33 cellular contexts compared by ENCODE assay signal in the genomic region with DNA sequence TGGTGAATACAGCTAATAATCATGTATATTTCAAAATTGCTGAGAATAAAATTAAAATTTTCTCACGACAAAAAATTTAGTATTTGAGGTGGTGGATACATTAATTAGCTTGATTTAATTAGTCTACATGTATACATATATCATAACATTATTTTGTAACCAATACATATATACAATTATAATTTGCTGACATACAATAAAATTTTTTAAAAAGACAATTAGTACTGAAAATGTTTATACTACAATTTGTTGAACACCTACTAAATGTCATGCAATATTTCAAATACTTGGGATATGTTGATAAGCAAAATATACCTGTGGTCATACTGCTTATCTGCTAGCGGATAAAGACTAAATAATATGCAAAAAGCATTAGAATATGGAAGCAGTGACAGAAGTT.
"Had no signal": no experiment of that assay in that cellular context is flagged by ENCODE, and none has a peak within 500 bp of the region (broad histone marks: within the 10 kb centered on the region; RNA-seq: fewer than 3 reads in every experiment).

No MANE protein-coding gene starts in this region.

- FAIRE-seq: astrocyte, TTC549 had no signal

- DNase-seq: activated B cell treated with CpG ODN at 0.5 μM for 24 hours; activated CD4-positive, alpha-beta memory T cell treated with anti-CD3 and anti-CD28 coated beads for 36 hours; activated CD4-positive, alpha-beta T cell treated with anti-CD3 and anti-CD28 coated beads for 4 hours; activated CD4-positive, alpha-beta T cell treated with anti-CD3 and anti-CD28 coated beads, Interleukin-2, amount 10 ng/mL, durations not matched to agents 24 days and 14 days; activated CD4-positive, alpha-beta T cell treated with anti-CD3 and anti-CD28 coated beads, Interleukin-2, amount 50 U/mL, for 1 hour; activated CD4-positive, alpha-beta T cell treated with anti-CD3 and anti-CD28 coated beads, Interleukin-2, amount 50 U/mL, for 4 hours; activated CD4-positive, CD25-positive, alpha-beta regulatory T cell treated with anti-CD3 and anti-CD28 coated beads, Interleukin-2, amount 50 U/mL, for 72 hours; activated CD8-positive, alpha-beta memory T cell treated with anti-CD3 and anti-CD28 coated beads, Interleukin-2, amount 50 U/mL, for 4 hours; activated CD8-positive, alpha-beta T cell treated with anti-CD3 and anti-CD28 coated beads for 36 hours; activated effector memory CD4-positive, alpha-beta T cell treated with anti-CD3 and anti-CD28 coated beads, Interleukin-2, amount 50 U/mL, for 16 hours; activated gamma-delta T cell treated with Interleukin-2 at 50 U/mL for 16 hours; activated naive CD4-positive, alpha-beta T cell; activated naive CD4-positive, alpha-beta T cell treated with anti-CD3 and anti-CD28 coated beads for 36 hours; activated naive CD4-positive, alpha-beta T cell treated with anti-CD3 and anti-CD28 coated beads, Interleukin-2, amount 50 U/mL, for 16 hours; activated naive CD8-positive, alpha-beta T cell treated with anti-CD3 and anti-CD28 coated beads for 36 hours; activated T-cell treated with anti-CD3 and anti-CD28 coated beads for 4 hours; activated T-cell treated with anti-CD3 and anti-CD28 coated beads, Interleukin-2, amount 50 U/mL, for 1 hour; activated T-cell treated with anti-CD3 and anti-CD28 coated beads, Interleukin-2, amount 50 U/mL, for 4 hours; activated T-cell treated with anti-CD3 and anti-CD28 coated beads, Interleukin-2, amount 50 U/mL, for 72 hours; adrenal gland; amniotic stem cell; aorta; body of pancreas; brain microvascular endothelial cell; central memory CD4-positive, alpha-beta T cell; T-helper 2 cell; T-helper 9 cell had no signal

- H3K27me3 ChIP-seq: adrenal gland, body of pancreas, brain microvascular endothelial cell, breast epithelium had no signal

- H3K4me1 ChIP-seq: adrenal gland, body of pancreas, breast epithelium had no signal

- H3K9me3 ChIP-seq: adrenal gland, body of pancreas had no signal

- H3K36me3 ChIP-seq: adrenal gland, brain microvascular endothelial cell, breast epithelium had no signal

- H3K4me3 ChIP-seq: adrenal gland, body of pancreas, breast epithelium had no signal

- ATAC-seq: activated CD8-positive, alpha-beta T cell treated with anti-CD3 and anti-CD28 coated beads for 36 hours; activated naive CD4-positive, alpha-beta T cell treated with anti-CD3 and anti-CD28 coated beads, Interleukin-2, amount 50 U/mL, for 72 hours; activated T-cell treated with anti-CD3 and anti-CD28 coated beads, Interleukin-2, amount 50 U/mL, for 4 hours; activated T-cell treated with anti-CD3 and anti-CD28 coated beads, Interleukin-2, amount 50 U/mL, for 72 hours; activated T-helper 17 cell treated with anti-CD3 and anti-CD28 coated beads, Interleukin-2, amount 50 U/mL, for 72 hours; body of pancreas had no signal

- H3K27ac ChIP-seq: adrenal gland, body of pancreas, brain microvascular endothelial cell, breast epithelium, VCaP had no signal
